Comparison of ENCODE assay signal across 20 cellular contexts in genomic region chr9:125993423-125993935, GRCh38.
A peak's percentile ranks its signal among the peaks of the same experiment; 100 is the strongest.
DNase-seq lines count a peak whose midpoint lies in the region; ATAC-seq and TF ChIP-seq lines count a peak whose summit lies in the region.
"Had no signal": no experiment of that assay in that cellular context is flagged by ENCODE, and none has a peak within 500 bp of the region (broad histone marks: within the 10 kb centered on the region; RNA-seq: fewer than 3 reads in every experiment).

No MANE protein-coding gene starts in this region.

- H3K27me3 ChIP-seq in sigmoid colon, result no peaks in the 10 kb centered on the region
- no peaks in the 10 kb centered on the region for H3K27me3 ChIP-seq in vagina

- TF ChIP-seq POLR2A in sigmoid colon (IDR thresholded peaks at IDR 0.05) (no peak), vagina (IDR thresholded peaks at IDR 0.05) (no peak)

- CTCF ChIA-PET in HEK293 (lab: Yijun Ruan, JAX), result no interaction called here

- no peaks in the 10 kb centered on the region for H3K4me1 ChIP-seq in HEK293 (ENCODE audit: control insufficient read depth, insufficient read depth, low read length)
- no peaks in the 10 kb centered on the region for H3K4me1 ChIP-seq in sigmoid colon
- no peaks in the 10 kb centered on the region for H3K4me1 ChIP-seq in vagina
- H3K4me1 ChIP-seq: HAP-1, SJSA1 had no signal

- H3K36me3 ChIP-seq in HEK293 (ENCODE audit: control insufficient read depth in 2 of 2, insufficient read depth in 1 of 2, low read length in 2 of 2) (no peaks in the 10 kb centered on the region), sigmoid colon (no peaks in the 10 kb centered on the region), vagina (no peaks in the 10 kb centered on the region)
- H3K36me3 ChIP-seq: HAP-1, SJSA1 had no signal

- intact Hi-C loops in sigmoid colon (cut with DNase I), result no loop called here
- intact Hi-C loops in vagina (cut with DNase I), result no loop called here

- H3K27ac ChIP-seq in HEK293 (ENCODE audit: extremely low read depth, low read depth, low read length), result no peak overlapping the region
- H3K27ac ChIP-seq in sigmoid colon, result no peak overlapping the region
- H3K27ac ChIP-seq in vagina, result no peak overlapping the region
- H3K27ac ChIP-seq: KMS-11, SJSA1 had no signal

- H3K9me3 ChIP-seq in HEK293 (ENCODE audit: control insufficient read depth, insufficient read depth, low read depth, low read length) (no peaks in the 10 kb centered on the region), sigmoid colon (no peaks in the 10 kb centered on the region), vagina (no peaks in the 10 kb centered on the region)
- H3K9me3 ChIP-seq: HAP-1, SJSA1 had no signal

- no peaks in the 10 kb centered on the region for H3K4me1 Mint-ChIP-seq in stimulated activated naive B cell treated with anti-CD40 and anti-IgM and Interleukin-4, amounts not matched to agents 10 μg/mL and 1 μg/mL and 100 μg/mL, for 72 hours

- no peaks in the 10 kb centered on the region for H3K36me3 Mint-ChIP-seq in stimulated activated naive B cell treated with anti-CD40 and anti-IgM and Interleukin-4, amounts not matched to agents 10 μg/mL and 1 μg/mL and 100 μg/mL, for 72 hours

- H3K27me3 Mint-ChIP-seq in stimulated activated naive B cell treated with anti-CD40 and anti-IgM and Interleukin-4, amounts not matched to agents 10 μg/mL and 1 μg/mL and 100 μg/mL, for 72 hours, result peaks cover 11 to 18% of the 10 kb centered on the region in 2 donors

- no peak overlapping the region for H3K4me3 Mint-ChIP-seq in stimulated activated naive B cell treated with anti-CD40 and anti-IgM and Interleukin-4, amounts not matched to agents 10 μg/mL and 1 μg/mL and 100 μg/mL, for 72 hours
- H3K4me3 Mint-ChIP-seq: GM23338 had no signal

- no peaks in the 10 kb centered on the region for H3K9me3 Mint-ChIP-seq in stimulated activated naive B cell treated with anti-CD40 and anti-IgM and Interleukin-4, amounts not matched to agents 10 μg/mL and 1 μg/mL and 100 μg/mL, for 72 hours
- H3K9me3 Mint-ChIP-seq: GM23338 had no signal

- POLR2A ChIA-PET in HEK293 (lab: Yijun Ruan, JAX), result no interaction called here

- DNase-seq in activated effector memory CD4-positive, alpha-beta T cell treated with anti-CD3 and anti-CD28 coated beads, Interleukin-2, amount 50 U/mL, for 16 hours, result peak; percentile 24
- DNase-seq in activated effector memory CD4-positive, alpha-beta T cell treated with Interleukin-2 at 50 U/mL for 16 hours, result no peak
- peak; percentile 44 for DNase-seq in left kidney (ENCODE audit: low read depth, low spot score)
- DNase-seq in sigmoid colon, result peak; percentile 40
- DNase-seq in stimulated activated naive B cell treated with anti-CD40 and anti-IgM and Interleukin-4, amounts not matched to agents 10 μg/mL and 1 μg/mL and 100 μg/mL, for 72 hours, result no peak
- no peak for DNase-seq in activated CD4-positive, alpha-beta T cell treated with anti-CD3 and anti-CD28 coated beads, Interleukin-2, amount 50 U/mL, for 1 hour
- no peak for DNase-seq in vagina (ENCODE audit: extremely low spot score in 2 of 2)
- DNase-seq: 8988T, C1 segment of cervical spinal cord, NCI-H1105, NCI-H146, NCI-H2029 treated with DMSO at 0.1 percent for 48 hours, NCI-H2171 treated with DMSO at 0.1 percent for 48 hours, NCI-H526, OCI-M1 had no signal

- TF ChIP-seq EP300 in sigmoid colon (IDR thresholded peaks at IDR 0.05), result no peak

- H3K4me3 ChIP-seq in HEK293 (ENCODE audit: low read depth, low read length) (no peak overlapping the region), sigmoid colon (no peak overlapping the region), vagina (no peak overlapping the region)
- H3K4me3 ChIP-seq: GM23338, HAP-1, SJSA1 had no signal

- no peak overlapping the region for H3K27ac Mint-ChIP-seq in stimulated activated naive B cell treated with anti-CD40 and anti-IgM and Interleukin-4, amounts not matched to agents 10 μg/mL and 1 μg/mL and 100 μg/mL, for 72 hours
- H3K27ac Mint-ChIP-seq: GM23338 had no signal

- TF ChIP-seq CTCF in HEK293 (tag by site-specific recombination; IDR thresholded peaks at IDR 0.05) (no peak), sigmoid colon (IDR thresholded peaks at IDR 0.05) (no peak), vagina (IDR thresholded peaks at IDR 0.05) (no peak)

- ATAC-seq in stimulated activated naive B cell treated with anti-CD40 and anti-IgM and Interleukin-4, amounts not matched to agents 10 μg/mL and 1 μg/mL and 100 μg/mL, for 72 hours (replicated peaks), result no peak
- ATAC-seq: GM23338 had no signal

- 86 to 89% methylated on average over 17 of the region's 17 CpGs for WGBS in sigmoid colon, 2 donors

TF ChIP-seq in HEK293, 187 proteins besides CTCF, POLR2A, EP300 and RAD21:
- TF ChIP-seq ZNF561 (tag by site-specific recombination; IDR thresholded peaks at IDR 0.05; ENCODE audit: borderline replicate concordance), result no peak
- TF ChIP-seq ZIC2 (tag by site-specific recombination; IDR thresholded peaks at IDR 0.05), result 0 out of 2 replicates have a peak, but pooled peaks have one; percentile 28
- TF ChIP-seq ZNF596 (tag by site-specific recombination; IDR thresholded peaks at IDR 0.05), result no peak
- no peak for TF ChIP-seq ZBTB7A (tag by site-specific recombination; IDR thresholded peaks at IDR 0.05; ENCODE audit: low read depth)

Comparison
In these comparisons a context has a peak if more than half of its experiments do, and no peak if none do; other contexts are left out.
1. DNase-seq: peak in activated effector memory CD4-positive, alpha-beta T cell treated with anti-CD3 and anti-CD28 coated beads, Interleukin-2, amount 50 U/mL, for 16 hours (single experiment), left kidney (single experiment) and sigmoid colon (single experiment); none in activated effector memory CD4-positive, alpha-beta T cell treated with Interleukin-2 at 50 U/mL for 16 hours (single experiment), stimulated activated naive B cell treated with anti-CD40 and anti-IgM and Interleukin-4, amounts not matched to agents 10 μg/mL and 1 μg/mL and 100 μg/mL, for 72 hours (single experiment), activated CD4-positive, alpha-beta T cell treated with anti-CD3 and anti-CD28 coated beads, Interleukin-2, amount 50 U/mL, for 1 hour (single experiment) and vagina (0 of 2).